In the genomic region with DNA sequence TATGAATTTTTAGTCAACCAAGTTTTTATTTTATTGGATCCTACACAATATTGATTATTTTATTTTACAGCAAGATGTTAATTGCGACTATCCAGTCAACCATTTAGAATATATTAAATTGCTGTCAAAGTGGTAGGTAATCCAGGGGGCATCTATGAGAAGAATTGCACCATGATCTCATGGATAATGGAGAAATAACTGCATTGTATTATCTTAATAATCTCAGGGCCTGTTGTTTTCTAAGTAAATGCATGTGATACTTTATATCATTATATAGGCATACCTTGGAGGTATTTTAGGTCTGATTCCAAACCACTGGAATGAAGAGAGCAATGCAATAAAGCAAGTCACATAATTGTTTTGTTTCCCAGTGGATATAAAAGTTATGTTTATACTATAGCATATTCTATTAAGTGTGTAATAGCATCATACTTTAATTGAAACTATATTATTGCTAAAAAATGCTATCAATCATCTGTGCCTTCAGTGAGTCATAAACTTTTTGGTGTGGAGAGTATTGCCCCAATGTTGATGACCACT, we compare ENCODE assay signal across 25 cellular contexts.
"Had no signal": no experiment of that assay in that cellular context is flagged by ENCODE, and none has a peak within 500 bp of the region (broad histone marks: within the 10 kb centered on the region; RNA-seq: fewer than 3 reads in every experiment).

No MANE protein-coding gene starts in this region.

- H3K9ac ChIP-seq: KMS-11 had no signal

- H3K36me3 ChIP-seq: Peyer's patch, SJSA1 had no signal

- ATAC-seq: HepG2, K562 had no signal

- H3K4me3 ChIP-seq: K562, Peyer's patch, SJSA1, SK-N-MC had no signal

- H3K9me3 ChIP-seq: Peyer's patch, SJSA1 had no signal

- H3K4me1 ChIP-seq: Peyer's patch, SJSA1 had no signal

- H3K27me3 ChIP-seq: Peyer's patch, SJSA1 had no signal

- H3K27ac ChIP-seq: KMS-11, Peyer's patch, SJSA1, SK-N-MC had no signal

- DNase-seq: IMR-90, Kasumi-1, MV-4-11, NCI-H1048, NCI-H1105 treated with DMSO at 0.1 percent for 48 hours, NCI-H1417 treated with DMSO at 0.1 percent for 48 hours, NCI-H146, NCI-H1694 treated with DMSO at 0.1 percent for 48 hours, NCI-H1930, NCI-H2081, NCI-H2107, NCI-H226, NCI-H446, NCI-H510A, NCI-H524 treated with DMSO at 0.1 percent for 48 hours, NCI-H69, NCI-H774, Peyer's patch, Right ventricle myocardium superior, SIG-M5 had no signal

- H3K4me2 ChIP-seq: KMS-11 had no signal
